1 cellular context compared by ENCODE assay signal in the genomic region with DNA sequence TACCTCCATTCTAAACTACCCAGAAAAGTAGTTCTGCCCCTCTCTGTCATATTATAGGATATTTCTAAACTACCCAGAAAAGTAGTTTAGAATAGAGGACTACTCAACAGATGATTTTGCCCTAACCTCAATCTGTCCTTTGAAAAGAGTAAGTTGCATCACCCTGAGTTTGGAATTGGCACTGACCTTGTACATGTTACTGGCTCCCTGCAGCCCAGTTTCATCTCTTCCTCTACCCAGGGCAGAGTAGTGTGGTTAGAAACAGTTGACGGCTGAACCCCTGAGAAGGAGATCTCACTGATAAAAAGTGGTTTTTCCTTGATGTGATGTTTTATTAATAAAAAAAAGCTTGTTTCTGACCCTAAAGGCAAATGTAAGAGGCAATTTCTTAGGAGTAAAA.
TF ChIP-seq lines count a peak whose summit lies in the region.

No MANE protein-coding gene starts in this region.

TF ChIP-seq in liver, 16 proteins besides CTCF, POLR2A, EP300 and RAD21 (continued from another document):
- TF ChIP-seq, protein P1, sequence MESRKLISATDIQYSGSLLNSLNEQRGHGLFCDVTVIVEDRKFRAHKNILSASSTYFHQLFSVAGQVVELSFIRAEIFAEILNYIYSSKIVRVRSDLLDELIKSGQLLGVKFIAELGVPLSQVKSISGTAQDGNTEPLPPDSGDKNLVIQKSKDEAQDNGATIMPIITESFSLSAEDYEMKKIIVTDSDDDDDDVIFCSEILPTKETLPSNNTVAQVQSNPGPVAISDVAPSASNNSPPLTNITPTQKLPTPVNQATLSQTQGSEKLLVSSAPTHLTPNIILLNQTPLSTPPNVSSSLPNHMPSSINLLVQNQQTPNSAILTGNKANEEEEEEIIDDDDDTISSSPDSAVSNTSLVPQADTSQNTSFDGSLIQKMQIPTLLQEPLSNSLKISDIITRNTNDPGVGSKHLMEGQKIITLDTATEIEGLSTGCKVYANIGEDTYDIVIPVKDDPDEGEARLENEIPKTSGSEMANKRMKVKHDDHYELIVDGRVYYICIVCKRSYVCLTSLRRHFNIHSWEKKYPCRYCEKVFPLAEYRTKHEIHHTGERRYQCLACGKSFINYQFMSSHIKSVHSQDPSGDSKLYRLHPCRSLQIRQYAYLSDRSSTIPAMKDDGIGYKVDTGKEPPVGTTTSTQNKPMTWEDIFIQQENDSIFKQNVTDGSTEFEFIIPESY (IDR thresholded peaks at IDR 0.05): no peak
